Comparison of ENCODE assay signal across 25 cellular contexts in the genomic region with DNA sequence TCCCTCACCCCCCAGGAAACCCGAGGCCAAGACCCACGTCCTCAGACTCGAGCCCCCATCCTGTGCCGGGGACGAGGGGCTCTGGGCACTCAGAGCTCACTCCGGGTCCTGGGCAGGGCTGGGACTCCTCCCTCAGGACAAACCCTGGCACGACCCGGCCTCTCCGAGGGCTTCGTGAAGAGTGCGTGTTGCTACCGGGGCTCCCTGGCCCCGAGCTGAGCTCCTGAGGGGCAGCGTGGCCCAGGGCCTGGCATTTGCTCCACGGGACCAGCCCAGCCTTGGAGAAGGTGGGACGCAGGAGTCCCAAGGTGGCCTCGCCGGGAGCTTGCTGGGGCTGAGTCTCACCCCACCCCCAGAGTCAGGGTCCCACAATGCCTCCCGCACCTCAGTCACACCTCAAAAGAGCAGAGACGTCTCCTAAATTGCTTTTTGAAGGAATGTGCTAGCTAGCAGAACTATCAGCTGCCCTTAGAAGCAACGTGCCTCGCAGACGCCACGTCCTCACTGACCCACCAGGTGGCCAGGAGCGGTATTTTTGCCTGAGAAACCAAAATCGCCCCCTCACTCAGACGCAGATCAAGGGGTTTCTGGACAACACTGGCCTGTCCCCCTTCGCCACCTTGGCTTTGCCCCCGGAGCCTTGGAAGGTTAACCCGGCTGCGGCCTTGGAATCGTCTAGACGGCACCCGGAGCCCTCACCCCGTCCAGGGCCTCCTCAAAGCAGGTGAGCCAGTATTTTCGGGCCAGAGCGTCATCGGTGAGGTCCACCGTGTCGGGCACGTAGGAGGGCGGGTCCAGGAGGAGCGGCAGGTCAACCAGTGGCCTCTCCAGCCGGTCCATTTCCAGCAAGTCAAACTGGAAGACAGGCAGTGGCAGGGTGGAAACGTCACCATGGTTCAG. TPM values are rescaled to one million over a fixed set of nuclear protein-coding genes. Genes with fewer than 3 reads are reported as not detected.
DNase-seq lines count a peak whose midpoint lies in the region; ATAC-seq and TF ChIP-seq lines count a peak whose summit lies in the region.
"Had no signal": no experiment of that assay in that cellular context is flagged by ENCODE, and none has a peak within 500 bp of the region (broad histone marks: within the 10 kb centered on the region; RNA-seq: fewer than 3 reads in every experiment).

No MANE protein-coding gene starts in this region.

- TF ChIP-seq CTCF in GM12875 (IDR thresholded peaks at IDR 0.05; ENCODE audit: borderline replicate concordance, insufficient read depth, low read depth, low read length) (0 out of 2 replicates have a peak, but pooled peaks have one; percentile 12), Panc1 (IDR thresholded peaks at IDR 0.05) (no peak; the same call in 1 of the 2 replicates), endodermal cell (conservative IDR thresholded peaks at IDR 0.05) (peak; percentile 62), progenitor cell of endocrine pancreas (IDR thresholded peaks at IDR 0.05; ENCODE audit: unreplicated experiment) (peak; percentile 25)

- no peak overlapping the region for H3K4me3 Mint-ChIP-seq in endodermal cell
- no peak overlapping the region for H3K4me3 Mint-ChIP-seq in progenitor cell of endocrine pancreas (ENCODE audit: low read depth)
- H3K4me3 Mint-ChIP-seq in activated T-helper 1 cell treated with anti-CD3 and anti-CD28 coated beads, Interleukin-12 subunit alpha, Interleukin-12 subunit beta, Interleukin-2, Interleukin-4 antibody, amounts not matched to agents 30 ng/mL and 10 ng/mL and 1 ng/mL, durations not matched to agents 14 hours and 24 hours and 36 hours, result no peak overlapping the region
- H3K4me3 Mint-ChIP-seq: activated CD8-positive, alpha-beta T cell treated with anti-CD3 and anti-CD28 coated beads for 36 hours; CD4-positive, CD25-positive, alpha-beta regulatory T cell; naive thymus-derived CD8-positive, alpha-beta T cell had no signal

- H3K4me1 ChIP-seq in Panc1 (ENCODE audit: control insufficient read depth, insufficient read depth, low read length) (no peaks in the 10 kb centered on the region), endodermal cell (ENCODE audit: control insufficient read depth, insufficient read depth, low read length) (no peaks in the 10 kb centered on the region), aorta (ENCODE audit: control insufficient read depth in 1 of 2, insufficient read depth in 2 of 2, low read length in 2 of 2) (no peaks in the 10 kb centered on the region)
- H3K4me1 ChIP-seq in effector memory CD4-positive, alpha-beta T cell (ENCODE audit: control insufficient read depth, insufficient read depth, low read length, poor library complexity, severe bottlenecking), result no peaks in the 10 kb centered on the region
- H3K4me1 ChIP-seq: gastroesophageal sphincter, sigmoid colon had no signal

- H3K27ac Mint-ChIP-seq in endodermal cell (no peak overlapping the region), progenitor cell of endocrine pancreas (no peak overlapping the region)
- no peak overlapping the region for H3K27ac Mint-ChIP-seq in activated T-helper 1 cell treated with anti-CD3 and anti-CD28 coated beads, Interleukin-12 subunit alpha, Interleukin-12 subunit beta, Interleukin-2, Interleukin-4 antibody, amounts not matched to agents 30 ng/mL and 10 ng/mL and 1 ng/mL, durations not matched to agents 14 hours and 24 hours and 36 hours
- H3K27ac Mint-ChIP-seq: activated CD8-positive, alpha-beta T cell treated with anti-CD3 and anti-CD28 coated beads for 36 hours had no signal

- TSS peak; percentile 59 for BruUV-seq in Panc1 (replicated peaks; lab: Mats Ljungman, UMichigan)

- in situ Hi-C loops in Panc1 (cut with HindIII; ENCODE audit: low pct_unique_long_range_greater_than_20kb, low sequenced_read_pairs), result no loop called here

- H3K4me1 Mint-ChIP-seq in endodermal cell (no peaks in the 10 kb centered on the region), progenitor cell of endocrine pancreas (ENCODE audit: low read depth) (no peaks in the 10 kb centered on the region)
- no peaks in the 10 kb centered on the region for H3K4me1 Mint-ChIP-seq in activated T-helper 1 cell treated with anti-CD3 and anti-CD28 coated beads, Interleukin-12 subunit alpha, Interleukin-12 subunit beta, Interleukin-2, Interleukin-4 antibody, amounts not matched to agents 30 ng/mL and 10 ng/mL and 1 ng/mL, durations not matched to agents 14 hours and 24 hours and 36 hours (ENCODE audit: low read depth)
- H3K4me1 Mint-ChIP-seq: CD4-positive, CD25-positive, alpha-beta regulatory T cell had no signal

- H3K9me3 Mint-ChIP-seq in endodermal cell, result no peaks in the 10 kb centered on the region
- H3K9me3 Mint-ChIP-seq in progenitor cell of endocrine pancreas (ENCODE audit: low read depth), result no peaks in the 10 kb centered on the region
- no peaks in the 10 kb centered on the region for H3K9me3 Mint-ChIP-seq in activated T-helper 1 cell treated with anti-CD3 and anti-CD28 coated beads, Interleukin-12 subunit alpha, Interleukin-12 subunit beta, Interleukin-2, Interleukin-4 antibody, amounts not matched to agents 30 ng/mL and 10 ng/mL and 1 ng/mL, durations not matched to agents 14 hours and 24 hours and 36 hours
- H3K9me3 Mint-ChIP-seq: activated CD8-positive, alpha-beta T cell treated with anti-CD3 and anti-CD28 coated beads for 36 hours; CD4-positive, CD25-positive, alpha-beta regulatory T cell; naive thymus-derived CD8-positive, alpha-beta T cell had no signal

- H3K27me3 ChIP-seq in Panc1 (ENCODE audit: control insufficient read depth, insufficient read depth, low read length) (no peaks in the 10 kb centered on the region), endodermal cell (ENCODE audit: control insufficient read depth, insufficient read depth, low read length, poor library complexity, severe bottlenecking) (no peaks in the 10 kb centered on the region), aorta (ENCODE audit: control insufficient read depth in 1 of 2, insufficient read depth in 2 of 2, low read length in 1 of 2) (no peaks in the 10 kb centered on the region)
- no peaks in the 10 kb centered on the region for H3K27me3 ChIP-seq in effector memory CD4-positive, alpha-beta T cell (replicated peaks; ENCODE audit: control insufficient read depth, insufficient read depth, low read length, poor library complexity, severe bottlenecking)
- H3K27me3 ChIP-seq: dorsolateral prefrontal cortex, gastroesophageal sphincter, sigmoid colon had no signal

- H3K27ac ChIP-seq in Panc1 (ENCODE audit: low read length) (no peak overlapping the region), endodermal cell (ENCODE audit: low read depth, low read length) (no peak overlapping the region), aorta (ENCODE audit: low read depth in 1 of 2, low read length in 2 of 2) (no peak overlapping the region)
- H3K27ac ChIP-seq in effector memory CD4-positive, alpha-beta T cell (ENCODE audit: insufficient read depth, low read length, poor library complexity, severe bottlenecking), result no peak overlapping the region
- H3K27ac ChIP-seq: gastroesophageal sphincter, sigmoid colon, SK-N-MC had no signal

- CTCF ChIA-PET in Panc1 (lab: Charles Lee), result no interaction called here

- H3K9ac ChIP-seq in endodermal cell (ENCODE audit: extremely low read depth, low read length, poor library complexity, severe bottlenecking), result no peak overlapping the region

- intact Hi-C loops in Panc1 (cut with micrococcal nuclease; ENCODE audit: unreplicated experiment), result no loop called here
- intact Hi-C loops in aorta (cut with DNase I), result no loop called here
- intact Hi-C loops in activated T-helper 1 cell treated with anti-CD3 and anti-CD28 coated beads, Interleukin-12 subunit alpha, Interleukin-12 subunit beta, Interleukin-2, Interleukin-4 antibody, amounts not matched to agents 30 ng/mL and 10 ng/mL and 1 ng/mL, durations not matched to agents 14 hours and 24 hours and 36 hours (cut with micrococcal nuclease), result no loop called here

- DNase-seq in Panc1 (ENCODE audit: low read depth, low spot score) (no peak), endodermal cell (no peak), progenitor cell of endocrine pancreas (ENCODE audit: low spot score, unreplicated experiment) (no peak), aorta (no peak)
- DNase-seq in activated T-helper 1 cell treated with anti-CD3 and anti-CD28 coated beads, Interleukin-12 subunit alpha, Interleukin-12 subunit beta, Interleukin-2, Interleukin-4 antibody, amounts not matched to agents 30 ng/mL and 10 ng/mL and 1 ng/mL, durations not matched to agents 14 hours and 24 hours and 36 hours (ENCODE audit: low spot score), result no peak
- no peak for DNase-seq in effector memory CD4-positive, alpha-beta T cell
- DNase-seq: activated CD8-positive, alpha-beta T cell treated with anti-CD3 and anti-CD28 coated beads for 36 hours; activated naive CD4-positive, alpha-beta T cell; caudate nucleus; CD4-positive, CD25-positive, alpha-beta regulatory T cell; dorsolateral prefrontal cortex; HCEC 1CT; left colon; mesendoderm; naive thymus-derived CD8-positive, alpha-beta T cell; NCI-H1694; NCI-H2171; NCI-H524 treated with DMSO at 0.1 percent for 48 hours; RPMI8226; sigmoid colon; T1000 had no signal

- peaks cover 3% of the 10 kb centered on the region for H3K36me3 ChIP-seq in Panc1 (ENCODE audit: control insufficient read depth, insufficient read depth, low read length)
- H3K36me3 ChIP-seq in endodermal cell (ENCODE audit: control insufficient read depth, insufficient read depth, low read length), result peaks cover 33% of the 10 kb centered on the region
- H3K36me3 ChIP-seq in aorta (ENCODE audit: control insufficient read depth in 1 of 2, insufficient read depth in 2 of 2, low read length in 1 of 2), result peaks cover 0 to 38% of the 10 kb centered on the region in 2 donors
- peaks cover 98% of the 10 kb centered on the region for H3K36me3 ChIP-seq in effector memory CD4-positive, alpha-beta T cell (ENCODE audit: control insufficient read depth, insufficient read depth, low read length)

- no peaks in the 10 kb centered on the region for H3K9me3 ChIP-seq in Panc1 (ENCODE audit: control insufficient read depth, insufficient read depth, low read depth, low read length)
- no peaks in the 10 kb centered on the region for H3K9me3 ChIP-seq in endodermal cell (ENCODE audit: control insufficient read depth, low read length)
- H3K9me3 ChIP-seq in aorta (ENCODE audit: control insufficient read depth, low read length), result no peaks in the 10 kb centered on the region
- H3K9me3 ChIP-seq in effector memory CD4-positive, alpha-beta T cell (ENCODE audit: control insufficient read depth, low read length), result no peaks in the 10 kb centered on the region
- H3K9me3 ChIP-seq: gastroesophageal sphincter, sigmoid colon had no signal

- H3K27me3 Mint-ChIP-seq in endodermal cell (ENCODE audit: insufficient read depth) (no peaks in the 10 kb centered on the region), progenitor cell of endocrine pancreas (no peaks in the 10 kb centered on the region)
- H3K27me3 Mint-ChIP-seq in activated T-helper 1 cell treated with anti-CD3 and anti-CD28 coated beads, Interleukin-12 subunit alpha, Interleukin-12 subunit beta, Interleukin-2, Interleukin-4 antibody, amounts not matched to agents 30 ng/mL and 10 ng/mL and 1 ng/mL, durations not matched to agents 14 hours and 24 hours and 36 hours (ENCODE audit: insufficient read depth), result peaks cover 1% of the 10 kb centered on the region
- H3K27me3 Mint-ChIP-seq: activated CD8-positive, alpha-beta T cell treated with anti-CD3 and anti-CD28 coated beads for 36 hours; CD4-positive, CD25-positive, alpha-beta regulatory T cell; naive thymus-derived CD8-positive, alpha-beta T cell had no signal

- 94 to 97% methylated on average over 42 to 45 of the region's 45 CpGs for WGBS in endodermal cell (ENCODE audit: insufficient coverage in 1 of 2, insufficient read length in 1 of 2), 2 experiments
- WGBS in aorta, 2 donors, result 91 to 92% methylated on average over 45 of the region's 45 CpGs

- no peak overlapping the region for H3K4me3 ChIP-seq in GM12875 (ENCODE audit: low read depth, low read length)
- no peak overlapping the region for H3K4me3 ChIP-seq in Panc1 (ENCODE audit: low read depth in 2 of 2, low read length in 2 of 2)
- no peak overlapping the region for H3K4me3 ChIP-seq in endodermal cell (ENCODE audit: low read length)
- no peak overlapping the region for H3K4me3 ChIP-seq in aorta (ENCODE audit: low read length in 2 of 2)
- no peak overlapping the region for H3K4me3 ChIP-seq in effector memory CD4-positive, alpha-beta T cell (ENCODE audit: insufficient read depth, low read depth, low read length, poor library complexity, severe bottlenecking)
- H3K4me3 ChIP-seq: dorsolateral prefrontal cortex, gastroesophageal sphincter, sigmoid colon, SK-N-MC had no signal

- POLR2A ChIA-PET in Panc1 (lab: Charles Lee), result interaction anchor here (0.7 kb wide), 1 partner anchor 16 kb away, joined by 4 read pairs; no protein-coding TSS in a partner anchor

- no peak for ATAC-seq in Panc1
- no peak for ATAC-seq in aorta (ENCODE audit: low FRiP score)
- ATAC-seq: activated CD4-positive, CD25-positive, alpha-beta regulatory T cell treated with anti-CD3 and anti-CD28 coated beads, Interleukin-2, amount 50 U/mL, for 24 hours; activated CD8-positive, alpha-beta T cell treated with anti-CD3 and anti-CD28 coated beads for 36 hours; gastroesophageal sphincter; left colon; naive thymus-derived CD8-positive, alpha-beta T cell had no signal

- H3K36me3 Mint-ChIP-seq in endodermal cell (ENCODE audit: low read depth) (peaks cover 31% of the 10 kb centered on the region), progenitor cell of endocrine pancreas (ENCODE audit: insufficient read depth) (peaks cover 5% of the 10 kb centered on the region)
- peaks cover 18% of the 10 kb centered on the region for H3K36me3 Mint-ChIP-seq in activated T-helper 1 cell treated with anti-CD3 and anti-CD28 coated beads, Interleukin-12 subunit alpha, Interleukin-12 subunit beta, Interleukin-2, Interleukin-4 antibody, amounts not matched to agents 30 ng/mL and 10 ng/mL and 1 ng/mL, durations not matched to agents 14 hours and 24 hours and 36 hours (ENCODE audit: low read depth)

RNA-seq across cellular contexts. Expression of a gene that starts 11.3 kb away (rescaled TPM):
- total RNA-seq in Panc1 (2021; ENCODE audit: unreplicated experiment) (35.9 TPM), endodermal cell (10 to 100 TPM; 45.6 to 49.5 TPM), progenitor cell of endocrine pancreas (42.5 and 45.4 TPM in 2 replicates), aorta (10 to 100 TPM; 19.6 to 28.2 TPM)
- 26.7 TPM for polyA plus RNA-seq in Panc1 (2012; ENCODE audit: insufficient read length)
- 34.9 TPM for polyA plus RNA-seq in endodermal cell (2013, experiment 1 of 2)
- 35.6 TPM for polyA plus RNA-seq in endodermal cell (2013, experiment 2 of 2)
- polyA plus RNA-seq in aorta, result 10 to 100 TPM in 1 of 2 donors, 1 to 10 TPM in 1; 5.5 to 22.2 TPM
- total RNA-seq in activated T-helper 1 cell treated with anti-CD3 and anti-CD28 coated beads, Interleukin-12 subunit alpha, Interleukin-12 subunit beta, Interleukin-2, Interleukin-4 antibody, amounts not matched to agents 30 ng/mL and 10 ng/mL and 1 ng/mL, durations not matched to agents 14 hours and 24 hours and 36 hours, result 65.6 and 67.6 TPM in 2 replicates

RNA-seq across cellular contexts. Expression of a gene that starts 14.9 kb away (rescaled TPM):
- total RNA-seq in Panc1 (2021; ENCODE audit: unreplicated experiment), result not detected
- polyA plus RNA-seq in Panc1 (2012; ENCODE audit: insufficient read length), result not detected
- total RNA-seq in endodermal cell, result not detected
- polyA plus RNA-seq in endodermal cell (2013, experiment 1 of 2), result 59.2 TPM
- polyA plus RNA-seq in endodermal cell (2013, experiment 2 of 2), result 46.1 TPM
- total RNA-seq in progenitor cell of endocrine pancreas, result 0.36 TPM in 1 of 2 replicates, not detected in the other
- 1 to 10 TPM in 1 of 2 donors, under 1 TPM in 1; 0.36 to 2.1 TPM for total RNA-seq in aorta
- not detected for polyA plus RNA-seq in aorta
- total RNA-seq in activated T-helper 1 cell treated with anti-CD3 and anti-CD28 coated beads, Interleukin-12 subunit alpha, Interleukin-12 subunit beta, Interleukin-2, Interleukin-4 antibody, amounts not matched to agents 30 ng/mL and 10 ng/mL and 1 ng/mL, durations not matched to agents 14 hours and 24 hours and 36 hours, result not detected in 2 replicates
- total RNA-seq: activated CD8-positive, alpha-beta T cell treated with anti-CD3 and anti-CD28 coated beads for 36 hours; CD4-positive, CD25-positive, alpha-beta regulatory T cell; gastroesophageal sphincter had no signal
- polyA plus RNA-seq: CD4-positive, CD25-positive, alpha-beta regulatory T cell; naive thymus-derived CD8-positive, alpha-beta T cell had no signal

RNA-seq across cellular contexts. Expression of a gene that starts 39.0 kb away (rescaled TPM):
- 41.2 TPM for total RNA-seq in Panc1 (2021; ENCODE audit: unreplicated experiment)
- 69.7 TPM for polyA plus RNA-seq in Panc1 (2012; ENCODE audit: insufficient read length)
- total RNA-seq in endodermal cell, result under 1 TPM; 0.18 to 0.31 TPM
- 1.4 TPM for polyA plus RNA-seq in endodermal cell (2013, experiment 1 of 2)
- 0.99 TPM for polyA plus RNA-seq in endodermal cell (2013, experiment 2 of 2)
- 0.13 TPM in 1 of 2 replicates, not detected in the other for total RNA-seq in progenitor cell of endocrine pancreas
- total RNA-seq in aorta, result 1 to 10 TPM in 1 of 2 donors, under 1 TPM in 1; 0.71 to 1.6 TPM
- not detected for polyA plus RNA-seq in aorta
- total RNA-seq in activated T-helper 1 cell treated with anti-CD3 and anti-CD28 coated beads, Interleukin-12 subunit alpha, Interleukin-12 subunit beta, Interleukin-2, Interleukin-4 antibody, amounts not matched to agents 30 ng/mL and 10 ng/mL and 1 ng/mL, durations not matched to agents 14 hours and 24 hours and 36 hours, result 2.5 and 2.9 TPM in 2 replicates

RNA-seq across cellular contexts. Expression of a gene that starts 41.1 kb away (rescaled TPM):
- 20.1 TPM for total RNA-seq in Panc1 (2021; ENCODE audit: unreplicated experiment)
- 14.8 TPM for polyA plus RNA-seq in Panc1 (2012; ENCODE audit: insufficient read length)
- under 1 TPM; 0.29 to 0.46 TPM for total RNA-seq in endodermal cell
- 1.1 TPM for polyA plus RNA-seq in endodermal cell (2013, experiment 1 of 2)
- 0.95 TPM for polyA plus RNA-seq in endodermal cell (2013, experiment 2 of 2)
- total RNA-seq in progenitor cell of endocrine pancreas, result 0.41 and 0.75 TPM in 2 replicates
- 10 to 100 TPM; 33.9 to 89.1 TPM for total RNA-seq in aorta
- 100 to 1,000 TPM in 1 of 2 donors, 10 to 100 TPM in 1; 55.7 to 137 TPM for polyA plus RNA-seq in aorta
- 207 and 215 TPM in 2 replicates for total RNA-seq in activated T-helper 1 cell treated with anti-CD3 and anti-CD28 coated beads, Interleukin-12 subunit alpha, Interleukin-12 subunit beta, Interleukin-2, Interleukin-4 antibody, amounts not matched to agents 30 ng/mL and 10 ng/mL and 1 ng/mL, durations not matched to agents 14 hours and 24 hours and 36 hours

Comparison
In these comparisons a context has a peak if more than half of its experiments do, and no peak if none do; other contexts are left out.
1. RNA of a gene that starts 39.0 kb away (total RNA-seq): 41.2 TPM in Panc1 (single experiment); 2.5 to 2.9 TPM in activated T-helper 1 cell treated with anti-CD3 and anti-CD28 coated beads, Interleukin-12 subunit alpha, Interleukin-12 subunit beta, Interleukin-2, Interleukin-4 antibody, amounts not matched to agents 30 ng/mL and 10 ng/mL and 1 ng/mL, durations not matched to agents 14 hours and 24 hours and 36 hours, 0.71 to 1.6 TPM in aorta, 0.18 to 0.31 TPM in endodermal cell and 0.13 TPM in progenitor cell of endocrine pancreas; every median in the first group is over 10 times any median in the second.